ENCODE assay signal across 8 cellular contexts in genomic region chr19:17338440-17339078, GRCh38. TPM values are rescaled to one million over a fixed set of nuclear protein-coding genes. Genes with fewer than 3 reads are reported as not detected.
A peak's percentile ranks its signal among the peaks of the same experiment; 100 is the strongest.
DNase-seq lines count a peak whose midpoint lies in the region; ATAC-seq, FAIRE-seq and TF ChIP-seq lines count a peak whose summit lies in the region.

No MANE protein-coding gene starts in this region.

- POLR2A ChIA-PET in H1 (lab: Charles Lee; ENCODE audit: partially characterized antibody): interaction anchor here (0.7 to 13.5 kb wide), 10 partner anchors 9 to 640 kb away, joined by 3 to 100 read pairs (median 4); partner anchors contain the start of gene DDA1

- no peak for TF ChIP-seq POLR2A in H1 (IDR thresholded peaks at IDR 0.05; ENCODE audit: control extremely low read depth in 1 of 2, low read depth in 2 of 2, low read length in 2 of 2)

- peak overlapping the region; percentile 70; the same call in 1 of the 2 replicates for H4K8ac ChIP-seq in H1 (ENCODE audit: extremely low read depth, insufficient read depth, low read length)

- H3K4me1 ChIP-seq in DND-41 (ENCODE audit: insufficient read depth, low read length) (peaks cover 46% of the 10 kb centered on the region), OCI-LY1 (ENCODE audit: insufficient read depth, low read length, severe bottlenecking) (peaks cover 28% of the 10 kb centered on the region), H1 (replicated peaks in 1 of 4; ENCODE audit: control insufficient read depth in 3 of 4, insufficient read depth in 4 of 4, low read length in 3 of 4) (peaks cover 0 to 34% (median 26%) of the 10 kb centered on the region in 4 experiments; a peak in 5 of 7 replicates), parathyroid adenoma (peaks cover 4% of the 10 kb centered on the region)

- no peaks in the 10 kb centered on the region for H3K27me3 ChIP-seq in DND-41 (ENCODE audit: insufficient read depth, low read length, poor library complexity)
- no peaks in the 10 kb centered on the region for H3K27me3 ChIP-seq in OCI-LY1 (ENCODE audit: insufficient read depth, low read length)
- no peaks in the 10 kb centered on the region for H3K27me3 ChIP-seq in H1 (replicated peaks in 1 of 4; ENCODE audit: control insufficient read depth in 3 of 4, extremely low read depth in 1 of 4, insufficient read depth in 3 of 4, low read length in 3 of 4)
- H3K27me3 ChIP-seq in parathyroid adenoma (ENCODE audit: control insufficient read depth, insufficient read depth, low read length): no peaks in the 10 kb centered on the region

- no peak for TF ChIP-seq EP300 in H1 (IDR thresholded peaks at IDR 0.05; ENCODE audit: borderline replicate concordance in 1 of 2, low read depth in 2 of 2, low read length in 2 of 2)

- no peak overlapping the region for H4K91ac ChIP-seq in H1 (replicated peaks; ENCODE audit: insufficient read length, low read length)

- TF ChIP-seq CTCF in DND-41 (IDR thresholded peaks at IDR 0.05; ENCODE audit: borderline replicate concordance, extremely low read depth, low read length, poor library complexity, severe bottlenecking): no peak
- no peak for TF ChIP-seq CTCF in OCI-LY1 (IDR thresholded peaks at IDR 0.05; ENCODE audit: low read length)
- TF ChIP-seq CTCF in H1 (IDR thresholded peaks at IDR 0.05; ENCODE audit: control extremely low read depth in 1 of 3, insufficient read depth in 1 of 3, low read depth in 1 of 3, low read length in 3 of 3): no peak
- TF ChIP-seq CTCF in parathyroid adenoma (IDR thresholded peaks at IDR 0.05): no peak

- no peak for FAIRE-seq in H1 (lab: Jason Lieb, UNC)

- H3K56ac ChIP-seq in H1 (replicated peaks; ENCODE audit: insufficient read length, low read depth, low read length): no peak overlapping the region

- H2BK12ac ChIP-seq in H1 (ENCODE audit: low read depth, low read length): peak overlapping the region; percentile 50; the same call in 1 of the 2 replicates

- no peak overlapping the region for H2AFZ ChIP-seq in DND-41 (ENCODE audit: low read depth, low read length)
- no peak overlapping the region for H2AFZ ChIP-seq in OCI-LY1 (ENCODE audit: low read length)
- no peak overlapping the region for H2AFZ ChIP-seq in H1 (ENCODE audit: low read length)
- no peak overlapping the region for H2AFZ ChIP-seq in parathyroid adenoma

- H3K79me1 ChIP-seq in H1 (ENCODE audit: low read depth, low read length): peaks cover 3% of the 10 kb centered on the region

- no peak overlapping the region for H3K18ac ChIP-seq in H1 (ENCODE audit: extremely low read depth, low read length)

- peak overlapping the region; percentile 60 to 99 for H3K4me3 ChIP-seq in DND-41 (ENCODE audit: low read depth in 1 of 2, low read length in 2 of 2)
- H3K4me3 ChIP-seq in OCI-LY1 (ENCODE audit: low read depth, low read length, poor library complexity, severe bottlenecking): peak overlapping the region; percentile 90
- peak overlapping the region; percentile 74 to 96 (median 93); a peak in 7 of 8 replicates for H3K4me3 ChIP-seq in H1 (ENCODE audit: extremely low read depth in 1 of 4, insufficient read depth in 2 of 4, low read depth in 3 of 4, low read length in 4 of 4)
- no peak overlapping the region for H3K4me3 ChIP-seq in parathyroid adenoma (ENCODE audit: low read depth, low read length)

- H3K36me3 ChIP-seq in DND-41 (ENCODE audit: insufficient read depth, low read length): peaks cover 27% of the 10 kb centered on the region
- H3K36me3 ChIP-seq in OCI-LY1 (ENCODE audit: insufficient read depth, low read length): peaks cover 31% of the 10 kb centered on the region
- H3K36me3 ChIP-seq in H1 (ENCODE audit: control insufficient read depth in 2 of 4, insufficient read depth in 4 of 4, low read length in 3 of 4): peaks cover 0 to 3% (median 0%) of the 10 kb centered on the region in 4 experiments; a peak in 1 of 8 replicates
- H3K36me3 ChIP-seq in parathyroid adenoma (ENCODE audit: control insufficient read depth, insufficient read depth, low read length): no peaks in the 10 kb centered on the region

- no peak overlapping the region for H3K14ac ChIP-seq in H1 (ENCODE audit: insufficient read length)

- H3K4me2 ChIP-seq in DND-41 (ENCODE audit: insufficient read depth, low read length) (peak overlapping the region; percentile 99), OCI-LY1 (ENCODE audit: low read length) (peak overlapping the region; percentile 82), H1 (ENCODE audit: insufficient read depth in 1 of 2, low read depth in 2 of 2, low read length in 2 of 2) (peak overlapping the region; percentile 84 to 91), parathyroid adenoma (ENCODE audit: low read length) (peak overlapping the region; percentile 100)

- no peak overlapping the region for H2BK15ac ChIP-seq in H1 (ENCODE audit: low read length)

- H4K20me1 ChIP-seq in DND-41 (ENCODE audit: insufficient read depth, low read length): peaks cover 6% of the 10 kb centered on the region; the same call in 1 of the 2 replicates
- H4K20me1 ChIP-seq in OCI-LY1 (ENCODE audit: insufficient read depth, low read length): no peaks in the 10 kb centered on the region
- peaks cover 0 to 2% of the 10 kb centered on the region in 2 experiments for H4K20me1 ChIP-seq in H1 (replicated peaks in 1 of 2; ENCODE audit: control insufficient read depth in 1 of 2, insufficient read depth in 2 of 2, low read length in 2 of 2)

- peak overlapping the region; percentile 79 for H3K27ac ChIP-seq in DND-41 (ENCODE audit: low read length)
- H3K27ac ChIP-seq in OCI-LY1 (ENCODE audit: low read depth, low read length, poor library complexity, severe bottlenecking): peak overlapping the region; percentile 0
- no peak overlapping the region for H3K27ac ChIP-seq in H1 (ENCODE audit: low read depth, low read length)
- H3K27ac ChIP-seq in parathyroid adenoma: no peak overlapping the region

- H2BK120ac ChIP-seq in H1 (replicated peaks; ENCODE audit: low read depth, low read length): no peak overlapping the region

- DNase-seq in DND-41: no peak
- DNase-seq in H1 (ENCODE audit: low read depth in 1 of 2, low spot score in 2 of 2): no peak
- no peak for DNase-seq in AG08395 (ENCODE audit: low spot score)
- DNase-seq in kidney glomerular epithelial cell (lab: John Stamatoyannopoulos, UW): no peak

- no peak overlapping the region for H3K23ac ChIP-seq in H1 (ENCODE audit: insufficient read length)

- peak overlapping the region; percentile 94 for H3K9ac ChIP-seq in DND-41 (ENCODE audit: low read depth, low read length)
- H3K9ac ChIP-seq in OCI-LY1 (ENCODE audit: low read length): peak overlapping the region; percentile 84
- H3K9ac ChIP-seq in H1 (replicated peaks in 1 of 4; ENCODE audit: extremely low read depth in 1 of 4, low read depth in 3 of 4, low read length in 3 of 4): no peak overlapping the region; a peak in 1 of 7 replicates
- H3K9ac ChIP-seq in parathyroid adenoma: no peak overlapping the region

- 0 out of 2 replicates have a peak overlapping the region, but pooled peaks have one; percentile 71 for H2BK5ac ChIP-seq in H1 (ENCODE audit: low read depth, low read length)

- no peak for TF ChIP-seq RAD21 in H1 (IDR thresholded peaks at IDR 0.05 in 1 of 2, conservative IDR thresholded peaks at IDR 0.05 in 1 of 2; ENCODE audit: low read depth in 2 of 2, low read length in 2 of 2)

- no peak overlapping the region for H4K5ac ChIP-seq in H1 (ENCODE audit: insufficient read length, low read depth, low read length)

- ATAC-seq in DND-41 (ENCODE audit: insufficient read depth, low read depth) (no peak), HG03460 (IDR thresholded peaks at IDR 0.05; ENCODE audit: unreplicated experiment) (no peak), HG03139 (IDR thresholded peaks at IDR 0.05; ENCODE audit: unreplicated experiment) (no peak)

- H3K9me2 ChIP-seq in OCI-LY1 (ENCODE audit: low read depth, low read length): no peaks in the 10 kb centered on the region

- H3K23me2 ChIP-seq in H1 (ENCODE audit: low read depth, low read length): peaks cover 23% of the 10 kb centered on the region

- WGBS in H1 (ENCODE audit: extremely low coverage in 1 of 2, insufficient coverage in 1 of 2, insufficient read length in 1 of 2, insufficient replicate concordance in 2 of 2, low coverage in 1 of 2, low lambda C conversion rate in 2 of 2, missing lambda C conversion rate in 1 of 2), 2 experiments: 90% methylated on average over 29 of the region's 29 CpGs; no CpG with 5 or more reads in 1 of the 2 experiments

- no peak overlapping the region for H2BK20ac ChIP-seq in H1 (ENCODE audit: low read length)

- H3K9me3 ChIP-seq in DND-41 (ENCODE audit: insufficient read depth, low read length, severe bottlenecking): no peaks in the 10 kb centered on the region
- H3K9me3 ChIP-seq in OCI-LY1 (ENCODE audit: low read length): no peaks in the 10 kb centered on the region
- H3K9me3 ChIP-seq in H1 (ENCODE audit: insufficient read depth in 2 of 2, low read depth in 1 of 2, low read length in 1 of 2): no peaks in the 10 kb centered on the region
- H3K9me3 ChIP-seq in parathyroid adenoma (ENCODE audit: control insufficient read depth, low read length): no peaks in the 10 kb centered on the region

- peaks cover 20% of the 10 kb centered on the region for H3K79me2 ChIP-seq in DND-41 (ENCODE audit: insufficient read depth, low read length)
- no peaks in the 10 kb centered on the region for H3K79me2 ChIP-seq in OCI-LY1 (ENCODE audit: insufficient read depth, low read length)
- no peaks in the 10 kb centered on the region for H3K79me2 ChIP-seq in H1 (ENCODE audit: control insufficient read depth in 1 of 2, insufficient read depth in 2 of 2, low read length in 2 of 2)
- no peaks in the 10 kb centered on the region for H3K79me2 ChIP-seq in parathyroid adenoma

- H2AK5ac ChIP-seq in H1 (ENCODE audit: low read depth, low read length): no peak overlapping the region

- peak overlapping the region; percentile 36 for H3K4ac ChIP-seq in H1 (replicated peaks; ENCODE audit: insufficient read length, low read depth, low read length)

- H3F3A ChIP-seq in OCI-LY1 (ENCODE audit: insufficient read depth, low read length): no peaks in the 10 kb centered on the region

- CTCF ChIA-PET in H1 (lab: Charles Lee; ENCODE audit: partially characterized antibody): interaction anchor here (0.8 to 13.5 kb wide), 5 partner anchors 33 to 127 kb away, joined by 3 to 153 read pairs (median 4); partner anchors contain the start of genes CCDC194 and MRPL34

RNA-seq across cellular contexts. Expression of gene GTPBP3, which starts 1.2 kb away (rescaled TPM):
- total RNA-seq in H1 (2021; fragmentation: NEBNext Ultra II Directional; extraction: Animal tissue kit (Norgen Biotek cat#: 25700)): 52.7 and 56.0 TPM in 2 replicates
- 30.4 and 50.7 TPM in 2 replicates for polyA plus RNA-seq in H1 (2011; rRNA removed)
- polyA plus RNA-seq in H1 (2011; cell fraction: cytosol; rRNA removed): 37.3 TPM
- polyA plus RNA-seq in H1 (2011; cell fraction: nucleus; rRNA removed): 94.2 TPM
- 41.3 to 58.3 TPM (median 52.0 TPM) in 4 replicates for polyA plus RNA-seq in H1 (2012, experiment 1 of 2)
- polyA plus RNA-seq in H1 (2012, experiment 2 of 2): 35.5 TPM
- polyA plus RNA-seq in H1 (2013, experiment 1 of 2): 25.7 TPM
- polyA plus RNA-seq in H1 (2013, experiment 2 of 2): 24.6 TPM
- polyA minus RNA-seq in H1 (2011; rRNA and poly(A)+ RNA removed): 11.5 and 15.3 TPM in 2 replicates
- 29.7 TPM for polyA minus RNA-seq in H1 (2011; cell fraction: cytosol; rRNA and poly(A)+ RNA removed)
- 59.7 TPM for polyA minus RNA-seq in H1 (2011; cell fraction: nucleus; rRNA and poly(A)+ RNA removed)

RNA-seq across cellular contexts. Expression of gene ANO8, which starts 3.9 kb away (rescaled TPM):
- 20.7 and 21.4 TPM in 2 replicates for total RNA-seq in H1 (2021; fragmentation: NEBNext Ultra II Directional; extraction: Animal tissue kit (Norgen Biotek cat#: 25700))
- 9.5 and 17.3 TPM in 2 replicates for polyA plus RNA-seq in H1 (2011; rRNA removed)
- polyA plus RNA-seq in H1 (2011; cell fraction: cytosol; rRNA removed): 12.3 TPM
- polyA plus RNA-seq in H1 (2011; cell fraction: nucleus; rRNA removed): 132 TPM
- polyA plus RNA-seq in H1 (2012, experiment 1 of 2): 12.0 to 21.7 TPM (median 19.9 TPM) in 4 replicates
- 6.5 TPM for polyA plus RNA-seq in H1 (2012, experiment 2 of 2)
- polyA plus RNA-seq in H1 (2013, experiment 1 of 2): 10.9 TPM
- polyA plus RNA-seq in H1 (2013, experiment 2 of 2): 9.5 TPM
- polyA minus RNA-seq in H1 (2011; rRNA and poly(A)+ RNA removed): 5.0 and 5.9 TPM in 2 replicates
- 7.3 TPM for polyA minus RNA-seq in H1 (2011; cell fraction: cytosol; rRNA and poly(A)+ RNA removed)
- polyA minus RNA-seq in H1 (2011; cell fraction: nucleus; rRNA and poly(A)+ RNA removed): 23.4 TPM

RNA-seq across cellular contexts. Expression of gene DDA1, which starts 29.2 kb away (rescaled TPM):
- total RNA-seq in H1 (2021; fragmentation: NEBNext Ultra II Directional; extraction: Animal tissue kit (Norgen Biotek cat#: 25700)): 34.5 and 35.9 TPM in 2 replicates
- polyA plus RNA-seq in H1 (2011; rRNA removed): 29.2 and 30.0 TPM in 2 replicates
- polyA plus RNA-seq in H1 (2011; cell fraction: cytosol; rRNA removed): 41.8 TPM
- polyA plus RNA-seq in H1 (2011; cell fraction: nucleus; rRNA removed): 55.3 TPM
- polyA plus RNA-seq in H1 (2012, experiment 1 of 2): 32.6 to 63.7 TPM (median 58.6 TPM) in 4 replicates
- 30.1 TPM for polyA plus RNA-seq in H1 (2012, experiment 2 of 2)
- 73.8 TPM for polyA plus RNA-seq in H1 (2013, experiment 1 of 2)
- 66.6 TPM for polyA plus RNA-seq in H1 (2013, experiment 2 of 2)
- polyA minus RNA-seq in H1 (2011; rRNA and poly(A)+ RNA removed): 12.9 and 19.5 TPM in 2 replicates
- polyA minus RNA-seq in H1 (2011; cell fraction: cytosol; rRNA and poly(A)+ RNA removed): 7.7 TPM
- polyA minus RNA-seq in H1 (2011; cell fraction: nucleus; rRNA and poly(A)+ RNA removed): 9.4 TPM

RNA-seq across cellular contexts. Expression of gene MRPL34, which starts 32.9 kb away (rescaled TPM):
- 99.6 and 100 TPM in 2 replicates for total RNA-seq in H1 (2021; fragmentation: NEBNext Ultra II Directional; extraction: Animal tissue kit (Norgen Biotek cat#: 25700))
- polyA plus RNA-seq in H1 (2011; rRNA removed): 91.9 and 123 TPM in 2 replicates
- 89.6 TPM for polyA plus RNA-seq in H1 (2011; cell fraction: cytosol; rRNA removed)
- 60.8 TPM for polyA plus RNA-seq in H1 (2011; cell fraction: nucleus; rRNA removed)
- 80.1 to 84.2 TPM (median 82.1 TPM) in 4 replicates for polyA plus RNA-seq in H1 (2012, experiment 1 of 2)
- 85.1 TPM for polyA plus RNA-seq in H1 (2012, experiment 2 of 2)
- polyA plus RNA-seq in H1 (2013, experiment 1 of 2): 103 TPM
- 94.8 TPM for polyA plus RNA-seq in H1 (2013, experiment 2 of 2)
- 11.8 and 11.9 TPM in 2 replicates for polyA minus RNA-seq in H1 (2011; rRNA and poly(A)+ RNA removed)
- 26.2 TPM for polyA minus RNA-seq in H1 (2011; cell fraction: cytosol; rRNA and poly(A)+ RNA removed)
- polyA minus RNA-seq in H1 (2011; cell fraction: nucleus; rRNA and poly(A)+ RNA removed): 12.8 TPM

RNA-seq across cellular contexts. Expression of gene ABHD8, which starts 35.3 kb away (rescaled TPM):
- total RNA-seq in H1 (2021; fragmentation: NEBNext Ultra II Directional; extraction: Animal tissue kit (Norgen Biotek cat#: 25700)): 11.3 and 14.5 TPM in 2 replicates
- polyA plus RNA-seq in H1 (2011; rRNA removed): 18.7 and 28.5 TPM in 2 replicates
- polyA plus RNA-seq in H1 (2011; cell fraction: cytosol; rRNA removed): 17.5 TPM
- 15.7 TPM for polyA plus RNA-seq in H1 (2011; cell fraction: nucleus; rRNA removed)
- polyA plus RNA-seq in H1 (2012, experiment 1 of 2): 8.6 to 15.1 TPM (median 14.3 TPM) in 4 replicates
- 12.6 TPM for polyA plus RNA-seq in H1 (2012, experiment 2 of 2)
- polyA plus RNA-seq in H1 (2013, experiment 1 of 2): 5.9 TPM
- 5.6 TPM for polyA plus RNA-seq in H1 (2013, experiment 2 of 2)
- polyA minus RNA-seq in H1 (2011; rRNA and poly(A)+ RNA removed): 6.0 and 8.9 TPM in 2 replicates
- 11.1 TPM for polyA minus RNA-seq in H1 (2011; cell fraction: cytosol; rRNA and poly(A)+ RNA removed)
- 9.8 TPM for polyA minus RNA-seq in H1 (2011; cell fraction: nucleus; rRNA and poly(A)+ RNA removed)

Comparison
In these comparisons a context has a peak if more than half of its experiments do, and no peak if none do; other contexts are left out.
1. H3K27ac ChIP-seq: peak in DND-41 (single experiment) and OCI-LY1 (single experiment); none in H1 (single experiment) and parathyroid adenoma (single experiment).
2. H3K9ac ChIP-seq: peak in DND-41 (single experiment) and OCI-LY1 (single experiment); none in H1 (0 of 4) and parathyroid adenoma (single experiment).
3. Peak in every context shown above with its lines, with median percentiles within 50 percentile points of each other: H3K4me2 ChIP-seq.